Comparison of ENCODE assay signal across 1 cellular context in genomic region chr20:51768759-51769517, GRCh38.
TF ChIP-seq lines count a peak whose summit lies in the region.

No MANE protein-coding gene starts in this region.

TF ChIP-seq in HEK293, 187 proteins besides CTCF, POLR2A, EP300 and RAD21 (continued from another document and continues in another):
- TF ChIP-seq REST (tag by site-specific recombination; IDR thresholded peaks at IDR 0.05), result no peak
- TF ChIP-seq KLF8 (tag by site-specific recombination; IDR thresholded peaks at IDR 0.05), result no peak
- no peak for TF ChIP-seq ZNF488 (tag by site-specific recombination; IDR thresholded peaks at IDR 0.05)
- no peak for TF ChIP-seq ZNF785 (tag by site-specific recombination; IDR thresholded peaks at IDR 0.05)
- TF ChIP-seq MEIS1 (CRISPR knock-in tag; IDR thresholded peaks at IDR 0.05; ENCODE audit: borderline replicate concordance), result no peak
- no peak for TF ChIP-seq ZNF311 (tag by site-specific recombination; IDR thresholded peaks at IDR 0.05; ENCODE audit: borderline replicate concordance)
- TF ChIP-seq TSHZ1 (tag by site-specific recombination; IDR thresholded peaks at IDR 0.05; ENCODE audit: borderline replicate concordance), result no peak
- TF ChIP-seq IKZF3 (tag by site-specific recombination; IDR thresholded peaks at IDR 0.05), result no peak
- TF ChIP-seq ZNF623 (tag by site-specific recombination; IDR thresholded peaks at IDR 0.05), result no peak
- TF ChIP-seq ZNF747 (tag by site-specific recombination; IDR thresholded peaks at IDR 0.05), result no peak
- TF ChIP-seq ZBTB17 (tag by site-specific recombination; IDR thresholded peaks at IDR 0.05), result peak; percentile 40; the same call in 1 of the 2 replicates
- no peak for TF ChIP-seq ZSCAN18 (tag by site-specific recombination; IDR thresholded peaks at IDR 0.05)
- TF ChIP-seq ZNF146 (tag by site-specific recombination; IDR thresholded peaks at IDR 0.05), result no peak
- TF ChIP-seq ZNF692 (tag by site-specific recombination; IDR thresholded peaks at IDR 0.05), result peak; percentile 85
- no peak for TF ChIP-seq ZNF112 (tag by site-specific recombination; IDR thresholded peaks at IDR 0.05)
- TF ChIP-seq SETDB1 (IDR thresholded peaks at IDR 0.05; ENCODE audit: insufficient read length, low read length), result no peak
- no peak for TF ChIP-seq ZNF423 (tag by site-specific recombination; IDR thresholded peaks at IDR 0.05)
- TF ChIP-seq ZNF777 (tag by site-specific recombination; IDR thresholded peaks at IDR 0.05; ENCODE audit: borderline replicate concordance), result no peak
- TF ChIP-seq ZNF629 (tag by site-specific recombination; IDR thresholded peaks at IDR 0.05), result no peak
- TF ChIP-seq ZNF155 (tag by site-specific recombination; IDR thresholded peaks at IDR 0.05), result no peak
- TF ChIP-seq WT1 (tag by site-specific recombination; IDR thresholded peaks at IDR 0.05), result no peak
- TF ChIP-seq ZNF600 (tag by site-specific recombination; IDR thresholded peaks at IDR 0.05), result peak; percentile 67
- TF ChIP-seq OVOL3 (tag by site-specific recombination; IDR thresholded peaks at IDR 0.05), result no peak
- TF ChIP-seq BCL11A (tag by site-specific recombination; IDR thresholded peaks at IDR 0.05; ENCODE audit: low read depth), result no peak
- peak; percentile 91 for TF ChIP-seq ZFP69B (tag by site-specific recombination; IDR thresholded peaks at IDR 0.05)
- TF ChIP-seq PRDM2 (tag by site-specific recombination; IDR thresholded peaks at IDR 0.05; ENCODE audit: borderline replicate concordance), result no peak
- TF ChIP-seq PRDM6 (tag by site-specific recombination; IDR thresholded peaks at IDR 0.05), result no peak
- no peak for TF ChIP-seq ZNF560 (tag by site-specific recombination; IDR thresholded peaks at IDR 0.05; ENCODE audit: borderline replicate concordance)
- no peak for TF ChIP-seq BCL6B (tag by site-specific recombination; IDR thresholded peaks at IDR 0.05)
- TF ChIP-seq KLF10 (tag by site-specific recombination; IDR thresholded peaks at IDR 0.05), result no peak
- TF ChIP-seq KLF1 (tag by site-specific recombination; IDR thresholded peaks at IDR 0.05), result no peak
- no peak for TF ChIP-seq ATF2 (tag by site-specific recombination; IDR thresholded peaks at IDR 0.05; ENCODE audit: low read depth)
- no peak for TF ChIP-seq ZNF24 (tag by site-specific recombination; IDR thresholded peaks at IDR 0.05)
- TF ChIP-seq TRIM28 (IDR thresholded peaks at IDR 0.05; ENCODE audit: borderline replicate concordance, low read length), result no peak
- no peak for TF ChIP-seq ZFP37 (tag by site-specific recombination; IDR thresholded peaks at IDR 0.05)
- TF ChIP-seq ZNF529 (tag by site-specific recombination; IDR thresholded peaks at IDR 0.05; ENCODE audit: insufficient replicate concordance), result no peak
- no peak for TF ChIP-seq ZNF341 (tag by site-specific recombination; IDR thresholded peaks at IDR 0.05; ENCODE audit: low read depth)
- no peak for TF ChIP-seq ZNF16 (tag by site-specific recombination; IDR thresholded peaks at IDR 0.05; ENCODE audit: low read depth)
- no peak for TF ChIP-seq ZNF549 (tag by site-specific recombination; IDR thresholded peaks at IDR 0.05)
- TF ChIP-seq ZNF473 (tag by site-specific recombination; IDR thresholded peaks at IDR 0.05), result no peak
